ENCODE assay signal across 1 cellular context in genomic region chr22:29387921-29388758, GRCh38.
TF ChIP-seq lines count a peak whose summit lies in the region.

AP1B1 (minus strand) TSS chr22:29388570; CDS start chr22:29367243, 21,327 bp downstream.

TF ChIP-seq in H1, 55 proteins besides CTCF, POLR2A, EP300 and RAD21:
- TF ChIP-seq KDM4A (IDR thresholded peaks at IDR 0.05; ENCODE audit: low read depth, low read length, severe bottlenecking) (peak; percentile 62), CEBPB (IDR thresholded peaks at IDR 0.05; ENCODE audit: low read depth, low read length) (no peak), SIRT6 (IDR thresholded peaks at IDR 0.05; ENCODE audit: low read length) (no peak), CHD2 (IDR thresholded peaks at IDR 0.05; ENCODE audit: low read length) (no peak), RFX5 (IDR thresholded peaks at IDR 0.05; ENCODE audit: borderline replicate concordance, low read depth, low read length) (no peak), SIX5 (IDR thresholded peaks at IDR 0.05; ENCODE audit: low read depth, low read length) (no peak), MAFK (IDR thresholded peaks at IDR 0.05; ENCODE audit: low read depth, low read length) (no peak), TCF12 (IDR thresholded peaks at IDR 0.05; ENCODE audit: low read depth, low read length) (no peak), CTBP2 (IDR thresholded peaks at IDR 0.05; ENCODE audit: borderline replicate concordance, insufficient read depth, insufficient read length, low read length) (no peak), JUND (IDR thresholded peaks at IDR 0.05; ENCODE audit: low read length) (no peak), JUN (IDR thresholded peaks at IDR 0.05; ENCODE audit: low read depth, low read length) (no peak), SP4 (IDR thresholded peaks at IDR 0.05; ENCODE audit: low read length) (no peak), TEAD4 (IDR thresholded peaks at IDR 0.05; ENCODE audit: low read depth, low read length) (no peak), YY1 (IDR thresholded peaks at IDR 0.05; ENCODE audit: low read depth, low read length) (no peak), EZH2 (IDR thresholded peaks at IDR 0.05; ENCODE audit: low read depth, low read length, severe bottlenecking) (no peak), KDM1A (IDR thresholded peaks at IDR 0.05; ENCODE audit: borderline replicate concordance, low read length) (no peak), RNF2 (IDR thresholded peaks at IDR 0.05; ENCODE audit: borderline replicate concordance, low read depth, low read length, missing control alignments, poor library complexity, severe bottlenecking) (no peak), TAF1 (IDR thresholded peaks at IDR 0.05; ENCODE audit: low read depth, low read length) (peak; percentile 61; the same call in 1 of the 2 replicates), CBX5 (IDR thresholded peaks at IDR 0.05; ENCODE audit: low read depth, low read length) (no peak), EGR1 (IDR thresholded peaks at IDR 0.05; ENCODE audit: borderline replicate concordance, low read depth, low read length) (peak; percentile 79), SIN3A (conservative IDR thresholded peaks at IDR 0.05 in 1 of 2, IDR thresholded peaks at IDR 0.05 in 1 of 2; ENCODE audit: low read depth in 1 of 2, low read length in 2 of 2) (peak; percentile 70 to 74; a peak in 1 of 4 replicates), ASH2L (IDR thresholded peaks at IDR 0.05; ENCODE audit: low read length) (peak; percentile 88), POLR2AphosphoS5 (IDR thresholded peaks at IDR 0.05; ENCODE audit: low read depth, low read length) (no peak), ATF3 (IDR thresholded peaks at IDR 0.05; ENCODE audit: insufficient read depth, low read depth, low read length) (no peak), GABPA (IDR thresholded peaks at IDR 0.05; ENCODE audit: borderline replicate concordance, insufficient read depth, low read length) (peak; percentile 97), ATF2 (IDR thresholded peaks at IDR 0.05; ENCODE audit: low read length) (no peak), KDM5A (IDR thresholded peaks at IDR 0.05; ENCODE audit: low read length) (no peak), HDAC6 (IDR thresholded peaks at IDR 0.05; ENCODE audit: low read depth, low read length) (no peak), SP1 (IDR thresholded peaks at IDR 0.05; ENCODE audit: low read depth, low read length) (0 out of 2 replicates have a peak, but pooled peaks have one; percentile 31), PHF8 (conservative IDR thresholded peaks at IDR 0.05; ENCODE audit: low read depth, low read length) (peak; percentile 84), BRCA1 (IDR thresholded peaks at IDR 0.05; ENCODE audit: low read depth, low read length) (no peak), ZNF274 (IDR thresholded peaks at IDR 0.05; ENCODE audit: borderline replicate concordance, extremely low read depth, low read length) (no peak), SUZ12 (IDR thresholded peaks at IDR 0.05; ENCODE audit: low read length) (no peak), BACH1 (IDR thresholded peaks at IDR 0.05; ENCODE audit: low read length) (no peak), NRF1 (IDR thresholded peaks at IDR 0.05; ENCODE audit: low read depth, low read length) (no peak), NANOG (IDR thresholded peaks at IDR 0.05; ENCODE audit: insufficient read depth, low read depth, low read length, poor library complexity, severe bottlenecking) (no peak), TAF7 (optimal IDR thresholded peaks at IDR 0.05; ENCODE audit: borderline replicate concordance, low read depth, low read length) (no peak), TBP (IDR thresholded peaks at IDR 0.05; ENCODE audit: low read depth, low read length) (no peak), CBX8 (IDR thresholded peaks at IDR 0.05; ENCODE audit: borderline replicate concordance, low read depth, low read length) (no peak), RXRA (IDR thresholded peaks at IDR 0.05; ENCODE audit: insufficient read depth, low read depth, low read length) (no peak), GTF2F1 (IDR thresholded peaks at IDR 0.05; ENCODE audit: borderline replicate concordance, low read depth, low read length) (no peak), SAP30 (IDR thresholded peaks at IDR 0.05; ENCODE audit: insufficient read depth, insufficient replicate concordance, low read length) (no peak), POU5F1 (IDR thresholded peaks at IDR 0.05; ENCODE audit: low read depth, low read length) (no peak), CHD1 (IDR thresholded peaks at IDR 0.05; ENCODE audit: low read depth, low read length) (no peak), RBBP5 (IDR thresholded peaks at IDR 0.05; ENCODE audit: borderline replicate concordance, low read depth, low read length) (0 out of 2 replicates have a peak, but pooled peaks have one; percentile 26), BCL11A (IDR thresholded peaks at IDR 0.05; ENCODE audit: low read depth in 2 of 2, low read length in 2 of 2) (no peak)
- TF ChIP-seq, protein P1, sequence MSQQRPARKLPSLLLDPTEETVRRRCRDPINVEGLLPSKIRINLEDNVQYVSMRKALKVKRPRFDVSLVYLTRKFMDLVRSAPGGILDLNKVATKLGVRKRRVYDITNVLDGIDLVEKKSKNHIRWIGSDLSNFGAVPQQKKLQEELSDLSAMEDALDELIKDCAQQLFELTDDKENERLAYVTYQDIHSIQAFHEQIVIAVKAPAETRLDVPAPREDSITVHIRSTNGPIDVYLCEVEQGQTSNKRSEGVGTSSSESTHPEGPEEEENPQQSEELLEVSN (IDR thresholded peaks at IDR 0.05), result no peak
- TF ChIP-seq, protein P2, sequence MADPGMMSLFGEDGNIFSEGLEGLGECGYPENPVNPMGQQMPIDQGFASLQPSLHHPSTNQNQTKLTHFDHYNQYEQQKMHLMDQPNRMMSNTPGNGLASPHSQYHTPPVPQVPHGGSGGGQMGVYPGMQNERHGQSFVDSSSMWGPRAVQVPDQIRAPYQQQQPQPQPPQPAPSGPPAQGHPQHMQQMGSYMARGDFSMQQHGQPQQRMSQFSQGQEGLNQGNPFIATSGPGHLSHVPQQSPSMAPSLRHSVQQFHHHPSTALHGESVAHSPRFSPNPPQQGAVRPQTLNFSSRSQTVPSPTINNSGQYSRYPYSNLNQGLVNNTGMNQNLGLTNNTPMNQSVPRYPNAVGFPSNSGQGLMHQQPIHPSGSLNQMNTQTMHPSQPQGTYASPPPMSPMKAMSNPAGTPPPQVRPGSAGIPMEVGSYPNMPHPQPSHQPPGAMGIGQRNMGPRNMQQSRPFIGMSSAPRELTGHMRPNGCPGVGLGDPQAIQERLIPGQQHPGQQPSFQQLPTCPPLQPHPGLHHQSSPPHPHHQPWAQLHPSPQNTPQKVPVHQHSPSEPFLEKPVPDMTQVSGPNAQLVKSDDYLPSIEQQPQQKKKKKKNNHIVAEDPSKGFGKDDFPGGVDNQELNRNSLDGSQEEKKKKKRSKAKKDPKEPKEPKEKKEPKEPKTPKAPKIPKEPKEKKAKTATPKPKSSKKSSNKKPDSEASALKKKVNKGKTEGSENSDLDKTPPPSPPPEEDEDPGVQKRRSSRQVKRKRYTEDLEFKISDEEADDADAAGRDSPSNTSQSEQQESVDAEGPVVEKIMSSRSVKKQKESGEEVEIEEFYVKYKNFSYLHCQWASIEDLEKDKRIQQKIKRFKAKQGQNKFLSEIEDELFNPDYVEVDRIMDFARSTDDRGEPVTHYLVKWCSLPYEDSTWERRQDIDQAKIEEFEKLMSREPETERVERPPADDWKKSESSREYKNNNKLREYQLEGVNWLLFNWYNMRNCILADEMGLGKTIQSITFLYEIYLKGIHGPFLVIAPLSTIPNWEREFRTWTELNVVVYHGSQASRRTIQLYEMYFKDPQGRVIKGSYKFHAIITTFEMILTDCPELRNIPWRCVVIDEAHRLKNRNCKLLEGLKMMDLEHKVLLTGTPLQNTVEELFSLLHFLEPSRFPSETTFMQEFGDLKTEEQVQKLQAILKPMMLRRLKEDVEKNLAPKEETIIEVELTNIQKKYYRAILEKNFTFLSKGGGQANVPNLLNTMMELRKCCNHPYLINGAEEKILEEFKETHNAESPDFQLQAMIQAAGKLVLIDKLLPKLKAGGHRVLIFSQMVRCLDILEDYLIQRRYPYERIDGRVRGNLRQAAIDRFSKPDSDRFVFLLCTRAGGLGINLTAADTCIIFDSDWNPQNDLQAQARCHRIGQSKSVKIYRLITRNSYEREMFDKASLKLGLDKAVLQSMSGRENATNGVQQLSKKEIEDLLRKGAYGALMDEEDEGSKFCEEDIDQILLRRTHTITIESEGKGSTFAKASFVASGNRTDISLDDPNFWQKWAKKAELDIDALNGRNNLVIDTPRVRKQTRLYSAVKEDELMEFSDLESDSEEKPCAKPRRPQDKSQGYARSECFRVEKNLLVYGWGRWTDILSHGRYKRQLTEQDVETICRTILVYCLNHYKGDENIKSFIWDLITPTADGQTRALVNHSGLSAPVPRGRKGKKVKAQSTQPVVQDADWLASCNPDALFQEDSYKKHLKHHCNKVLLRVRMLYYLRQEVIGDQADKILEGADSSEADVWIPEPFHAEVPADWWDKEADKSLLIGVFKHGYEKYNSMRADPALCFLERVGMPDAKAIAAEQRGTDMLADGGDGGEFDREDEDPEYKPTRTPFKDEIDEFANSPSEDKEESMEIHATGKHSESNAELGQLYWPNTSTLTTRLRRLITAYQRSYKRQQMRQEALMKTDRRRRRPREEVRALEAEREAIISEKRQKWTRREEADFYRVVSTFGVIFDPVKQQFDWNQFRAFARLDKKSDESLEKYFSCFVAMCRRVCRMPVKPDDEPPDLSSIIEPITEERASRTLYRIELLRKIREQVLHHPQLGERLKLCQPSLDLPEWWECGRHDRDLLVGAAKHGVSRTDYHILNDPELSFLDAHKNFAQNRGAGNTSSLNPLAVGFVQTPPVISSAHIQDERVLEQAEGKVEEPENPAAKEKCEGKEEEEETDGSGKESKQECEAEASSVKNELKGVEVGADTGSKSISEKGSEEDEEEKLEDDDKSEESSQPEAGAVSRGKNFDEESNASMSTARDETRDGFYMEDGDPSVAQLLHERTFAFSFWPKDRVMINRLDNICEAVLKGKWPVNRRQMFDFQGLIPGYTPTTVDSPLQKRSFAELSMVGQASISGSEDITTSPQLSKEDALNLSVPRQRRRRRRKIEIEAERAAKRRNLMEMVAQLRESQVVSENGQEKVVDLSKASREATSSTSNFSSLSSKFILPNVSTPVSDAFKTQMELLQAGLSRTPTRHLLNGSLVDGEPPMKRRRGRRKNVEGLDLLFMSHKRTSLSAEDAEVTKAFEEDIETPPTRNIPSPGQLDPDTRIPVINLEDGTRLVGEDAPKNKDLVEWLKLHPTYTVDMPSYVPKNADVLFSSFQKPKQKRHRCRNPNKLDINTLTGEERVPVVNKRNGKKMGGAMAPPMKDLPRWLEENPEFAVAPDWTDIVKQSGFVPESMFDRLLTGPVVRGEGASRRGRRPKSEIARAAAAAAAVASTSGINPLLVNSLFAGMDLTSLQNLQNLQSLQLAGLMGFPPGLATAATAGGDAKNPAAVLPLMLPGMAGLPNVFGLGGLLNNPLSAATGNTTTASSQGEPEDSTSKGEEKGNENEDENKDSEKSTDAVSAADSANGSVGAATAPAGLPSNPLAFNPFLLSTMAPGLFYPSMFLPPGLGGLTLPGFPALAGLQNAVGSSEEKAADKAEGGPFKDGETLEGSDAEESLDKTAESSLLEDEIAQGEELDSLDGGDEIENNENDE (IDR thresholded peaks at IDR 0.05; ENCODE audit: insufficient replicate concordance, low read length), result no peak
- TF ChIP-seq, protein P3, sequence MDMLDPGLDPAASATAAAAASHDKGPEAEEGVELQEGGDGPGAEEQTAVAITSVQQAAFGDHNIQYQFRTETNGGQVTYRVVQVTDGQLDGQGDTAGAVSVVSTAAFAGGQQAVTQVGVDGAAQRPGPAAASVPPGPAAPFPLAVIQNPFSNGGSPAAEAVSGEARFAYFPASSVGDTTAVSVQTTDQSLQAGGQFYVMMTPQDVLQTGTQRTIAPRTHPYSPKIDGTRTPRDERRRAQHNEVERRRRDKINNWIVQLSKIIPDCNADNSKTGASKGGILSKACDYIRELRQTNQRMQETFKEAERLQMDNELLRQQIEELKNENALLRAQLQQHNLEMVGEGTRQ (IDR thresholded peaks at IDR 0.05; ENCODE audit: low read length), result no peak
